In the genomic region with DNA sequence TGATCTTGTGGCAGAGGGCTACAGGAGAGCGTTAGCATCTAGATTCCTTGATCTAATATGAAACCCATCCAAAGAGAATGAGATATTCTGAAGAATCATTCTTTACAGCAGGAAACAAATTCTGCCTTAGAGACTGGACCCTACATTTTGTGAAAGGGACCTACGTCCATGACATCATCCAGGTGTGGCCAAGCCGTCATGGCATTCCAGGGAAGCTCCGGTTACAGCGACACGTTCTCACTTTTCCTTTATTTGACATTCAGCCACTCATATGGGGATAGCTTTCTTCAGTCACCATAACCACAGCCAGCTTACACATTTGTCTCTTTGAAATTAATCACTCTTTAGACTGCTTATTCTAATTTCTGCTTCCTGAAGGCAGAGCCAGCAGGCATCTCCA, we compare ENCODE assay signal across 21 cellular contexts.
A peak's percentile ranks its signal among the peaks of the same experiment; 100 is the strongest.
DNase-seq lines count a peak whose midpoint lies in the region; TF ChIP-seq lines count a peak whose summit lies in the region.
"Had no signal": no experiment of that assay in that cellular context is flagged by ENCODE, and none has a peak within 500 bp of the region (broad histone marks: within the 10 kb centered on the region; RNA-seq: fewer than 3 reads in every experiment).

No MANE protein-coding gene starts in this region.

- CTCF ChIA-PET in CD8-positive, alpha-beta memory T cell (lab: Charles Lee), result no interaction called here

- H3K27me3 Mint-ChIP-seq in CD8-positive, alpha-beta memory T cell, result no peaks in the 10 kb centered on the region
- H3K27me3 Mint-ChIP-seq: B cell; CD4-positive, alpha-beta T cell; T-cell had no signal

- TF ChIP-seq EP300 in suprapubic skin (IDR thresholded peaks at IDR 0.05), result no peak

- DNase-seq in DMS79 treated with DMSO at 0.1 percent for 48 hours (lab: John Stamatoyannopoulos, UW) (peak; percentile 3), DMS79 (lab: John Stamatoyannopoulos, UW) (no peak), NCI-H510A (lab: John Stamatoyannopoulos, UW) (peak; percentile 91), suprapubic skin (ENCODE audit: low spot score in 2 of 2) (no peak), amygdala (lab: John Stamatoyannopoulos, UW) (no peak), NCI-H1436 (lab: John Stamatoyannopoulos, UW) (no peak)
- no peak for DNase-seq in CD8-positive, alpha-beta memory T cell
- DNase-seq: Calu3; CD4-positive, alpha-beta T cell; GDM1; KG1; NCI-H1417 treated with DMSO at 0.1 percent for 48 hours; NCI-H2081 treated with DMSO at 0.1 percent for 48 hours; NCI-H446 treated with DMSO at 0.1 percent for 48 hours; Peyer's patch; T-cell had no signal

- peaks cover 0 to 2% (median 0%) of the 10 kb centered on the region in 3 donors for H3K4me1 Mint-ChIP-seq in CD8-positive, alpha-beta memory T cell

- TF ChIP-seq CTCF in suprapubic skin (IDR thresholded peaks at IDR 0.05), result no peak

- no peak overlapping the region for H3K27ac Mint-ChIP-seq in CD8-positive, alpha-beta memory T cell
- H3K27ac Mint-ChIP-seq: B cell; CD4-positive, alpha-beta T cell; GM23338; T-cell had no signal

- H3K9me3 ChIP-seq in esophagus (ENCODE audit: control insufficient read depth in 2 of 2, insufficient read depth in 1 of 2, low read depth in 1 of 2, low read length in 1 of 2) (no peaks in the 10 kb centered on the region), suprapubic skin (no peaks in the 10 kb centered on the region)
- no peaks in the 10 kb centered on the region for H3K9me3 ChIP-seq in CD8-positive, alpha-beta memory T cell (ENCODE audit: low read length)
- H3K9me3 ChIP-seq: Peyer's patch had no signal

- no peak overlapping the region for H3K4me3 Mint-ChIP-seq in CD8-positive, alpha-beta memory T cell
- H3K4me3 Mint-ChIP-seq: B cell; CD4-positive, alpha-beta T cell; GM23338; T-cell had no signal

- H3K4me1 ChIP-seq in esophagus (ENCODE audit: control insufficient read depth in 2 of 2, insufficient read depth in 2 of 2, low read length in 1 of 2) (peaks cover 0 to 5% of the 10 kb centered on the region in 2 donors), suprapubic skin (peaks cover 18% of the 10 kb centered on the region)
- H3K4me1 ChIP-seq in CD8-positive, alpha-beta memory T cell (ENCODE audit: insufficient read depth, low read length), result no peaks in the 10 kb centered on the region
- H3K4me1 ChIP-seq: Peyer's patch had no signal

- H3K4me3 ChIP-seq in esophagus (ENCODE audit: low read depth in 1 of 2, low read length in 2 of 2) (peak overlapping the region in 1 of 2 donors; percentile 25), suprapubic skin (no peak overlapping the region)
- no peak overlapping the region for H3K4me3 ChIP-seq in CD8-positive, alpha-beta memory T cell (ENCODE audit: low read length)
- H3K4me3 ChIP-seq: GM12878, GM23338, Peyer's patch had no signal

- H3K36me3 Mint-ChIP-seq in CD8-positive, alpha-beta memory T cell, result peaks cover 0 to 4% (median 0%) of the 10 kb centered on the region in 3 donors

- H3K9me3 Mint-ChIP-seq in CD8-positive, alpha-beta memory T cell, result no peaks in the 10 kb centered on the region
- H3K9me3 Mint-ChIP-seq: CD4-positive, alpha-beta T cell; T-cell had no signal

- no peaks in the 10 kb centered on the region for H3K27me3 ChIP-seq in esophagus (ENCODE audit: control insufficient read depth in 1 of 2, insufficient read depth in 2 of 2, low read length in 2 of 2)
- no peaks in the 10 kb centered on the region for H3K27me3 ChIP-seq in suprapubic skin
- H3K27me3 ChIP-seq in CD8-positive, alpha-beta memory T cell (ENCODE audit: insufficient read depth, low read length, poor library complexity, severe bottlenecking), result no peaks in the 10 kb centered on the region
- H3K27me3 ChIP-seq: Peyer's patch had no signal

- POLR2A ChIA-PET in CD8-positive, alpha-beta memory T cell (lab: Charles Lee), result no interaction called here

- H3K36me3 ChIP-seq in esophagus (ENCODE audit: control insufficient read depth in 2 of 2, insufficient read depth in 2 of 2, low read length in 1 of 2) (no peaks in the 10 kb centered on the region), suprapubic skin (no peaks in the 10 kb centered on the region)
- no peaks in the 10 kb centered on the region for H3K36me3 ChIP-seq in CD8-positive, alpha-beta memory T cell (ENCODE audit: insufficient read depth, low read length)
- H3K36me3 ChIP-seq: Peyer's patch had no signal

- H3K27ac ChIP-seq in esophagus (ENCODE audit: low read depth in 2 of 2, low read length in 1 of 2), result peak overlapping the region; percentile 75 to 92
- H3K27ac ChIP-seq in suprapubic skin, result peak overlapping the region; percentile 69
- H3K27ac ChIP-seq in CD8-positive, alpha-beta memory T cell (ENCODE audit: low read depth, low read length), result no peak overlapping the region
- H3K27ac ChIP-seq: 22Rv1, Peyer's patch had no signal

- no peak for TF ChIP-seq POLR2A in suprapubic skin (IDR thresholded peaks at IDR 0.05)

- WGBS in esophagus, 2 donors, result 54 to 60% methylated on average over 6 of the region's 6 CpGs
- 41% methylated on average over 6 of the region's 6 CpGs for WGBS in suprapubic skin

Comparison
In these comparisons a context has a peak if more than half of its experiments do, and no peak if none do; other contexts are left out.
1. DNase-seq: peak in DMS79 treated with DMSO at 0.1 percent for 48 hours (single experiment) and NCI-H510A (single experiment); none in DMS79 (single experiment), suprapubic skin (0 of 2), amygdala (0 of 56), CD8-positive, alpha-beta memory T cell (0 of 5) and NCI-H1436 (single experiment).